ENCODE assay signal across 12 cellular contexts in the genomic region with DNA sequence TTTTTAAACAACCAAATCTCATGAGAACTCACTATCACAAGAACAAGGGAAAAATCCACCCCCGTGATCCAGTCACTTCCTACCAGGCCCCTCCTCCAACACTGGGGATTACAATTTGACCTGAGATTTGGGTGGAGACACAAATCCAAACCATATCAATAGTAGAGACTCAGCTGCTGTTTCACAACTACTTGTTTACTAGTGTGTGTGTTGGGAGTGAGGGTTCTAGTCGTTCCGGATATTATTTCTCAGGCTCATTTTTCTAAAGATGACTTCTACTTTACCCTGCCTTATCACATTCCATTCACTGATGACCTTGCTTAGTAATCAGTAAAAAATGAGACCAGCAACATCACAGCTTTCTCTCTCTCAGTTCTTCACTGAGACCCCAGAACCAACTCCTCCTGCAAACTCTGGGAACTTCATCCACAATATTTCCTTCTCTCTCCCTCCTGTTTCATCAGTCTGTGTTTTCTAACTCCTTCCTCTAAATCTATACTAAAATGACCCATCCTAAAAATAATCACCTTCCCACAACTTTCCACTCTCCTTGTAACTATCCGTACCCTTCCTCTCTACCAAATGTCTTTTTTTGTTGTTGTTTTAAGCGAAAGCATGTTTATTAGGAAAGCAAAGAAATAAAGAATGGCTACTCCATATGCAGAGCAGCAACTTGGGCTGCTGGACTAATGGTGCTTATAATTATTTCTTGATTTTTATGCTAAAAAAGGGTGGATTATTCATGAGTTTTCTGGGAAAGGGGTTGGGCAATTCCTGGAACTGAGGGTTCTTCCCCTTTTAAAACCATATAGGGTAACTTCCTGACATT.
DNase-seq lines count a peak whose midpoint lies in the region; ATAC-seq and TF ChIP-seq lines count a peak whose summit lies in the region.
"Had no signal": no experiment of that assay in that cellular context is flagged by ENCODE, and none has a peak within 500 bp of the region (broad histone marks: within the 10 kb centered on the region; RNA-seq: fewer than 3 reads in every experiment).

No MANE protein-coding gene starts in this region.

- H3K18ac ChIP-seq in mesendoderm (ENCODE audit: low read length): no peak overlapping the region

- no peak overlapping the region for H2BK15ac ChIP-seq in mesendoderm (replicated peaks; ENCODE audit: low read depth)

- no peak overlapping the region for H3K4me2 ChIP-seq in mesendoderm (ENCODE audit: low read length)

- H3K4me1 ChIP-seq in mesendoderm (ENCODE audit: control insufficient read depth, low read depth, low read length) (peaks cover 3% of the 10 kb centered on the region), thyroid gland (peaks cover 0 to 9% of the 10 kb centered on the region in 2 donors)
- H3K4me1 ChIP-seq: BE2C, esophagus squamous epithelium had no signal

- WGBS in mesendoderm (ENCODE audit: extremely low coverage, insufficient coverage, low lambda C conversion rate): 100% methylated on average over 1 of the region's 5 CpGs
- WGBS in thyroid gland, 2 donors: 79 to 84% methylated on average over 5 of the region's 5 CpGs

- TF ChIP-seq CTCF in AG04450 (IDR thresholded peaks at IDR 0.05; ENCODE audit: low read depth, low read length): no peak
- TF ChIP-seq CTCF in thyroid gland (IDR thresholded peaks at IDR 0.05): no peak

- CTCF ChIA-PET in AG04450 (lab: Charles Lee): no interaction called here

- no peaks in the 10 kb centered on the region for H3K36me3 Mint-ChIP-seq in activated CD4-positive, alpha-beta T cell treated with anti-CD3 and anti-CD28 coated beads, Interleukin-2, amount 10 ng/mL, durations not matched to agents 24 days and 14 days (ENCODE audit: low read depth)

- POLR2A ChIA-PET in AG04450 (lab: Yijun Ruan, JAX): interaction anchor here (0.6 kb wide), 1 partner anchor 21 kb away, joined by 3 read pairs; no protein-coding TSS in a partner anchor

- H3K79me2 ChIP-seq in mesendoderm (ENCODE audit: control insufficient read depth, insufficient read depth, low read length): no peaks in the 10 kb centered on the region

- no peak overlapping the region for H3K4me3 Mint-ChIP-seq in activated CD4-positive, alpha-beta T cell treated with anti-CD3 and anti-CD28 coated beads, Interleukin-2, amount 10 ng/mL, durations not matched to agents 24 days and 14 days

- no peak overlapping the region for H4K8ac ChIP-seq in mesendoderm (ENCODE audit: low read depth, low read length)

- H3K4ac ChIP-seq in mesendoderm (ENCODE audit: low read depth, low read length): no peak overlapping the region

- TF ChIP-seq POLR2A in thyroid gland (IDR thresholded peaks at IDR 0.05): no peak

- H2BK120ac ChIP-seq in mesendoderm (ENCODE audit: low read depth, low read length): no peak overlapping the region

- no peak for ATAC-seq in HG03342 (IDR thresholded peaks at IDR 0.05; ENCODE audit: unreplicated experiment)

- H3K9me3 ChIP-seq in AG04450 (ENCODE audit: control insufficient read depth, insufficient read depth, low read length): peaks cover 2% of the 10 kb centered on the region; the same call in 1 of the 2 replicates
- no peaks in the 10 kb centered on the region for H3K9me3 ChIP-seq in thyroid gland
- H3K9me3 ChIP-seq: BE2C, esophagus squamous epithelium had no signal

- DNase-seq in AG04450 (ENCODE audit: low read depth, low spot score) (peak; percentile 54), MV-4-11 (lab: John Stamatoyannopoulos, UW) (peak; percentile 72), dermis blood vessel endothelial cell (peak; percentile 72), mesendoderm (peak; percentile 76), NCI-H1105 treated with DMSO at 0.1 percent for 48 hours (lab: John Stamatoyannopoulos, UW) (no peak), thyroid gland (no peak)
- DNase-seq in activated CD4-positive, alpha-beta T cell treated with anti-CD3 and anti-CD28 coated beads, Interleukin-2, amount 10 ng/mL, durations not matched to agents 24 days and 14 days: no peak
- DNase-seq: activated gamma-delta T cell treated with Interleukin-2 at 50 U/mL for 16 hours, BE2C, esophagus squamous epithelium, NCI-H446 treated with DMSO at 0.1 percent for 48 hours had no signal

- H3K4me3 ChIP-seq in AG04450 (ENCODE audit: low read depth, low read length): no peak overlapping the region
- no peak overlapping the region for H3K4me3 ChIP-seq in mesendoderm (ENCODE audit: low read length)
- no peak overlapping the region for H3K4me3 ChIP-seq in thyroid gland (replicated peaks in 1 of 3)
- H3K4me3 ChIP-seq: esophagus squamous epithelium had no signal

- peaks cover 13% of the 10 kb centered on the region for H3K4me1 Mint-ChIP-seq in activated CD4-positive, alpha-beta T cell treated with anti-CD3 and anti-CD28 coated beads, Interleukin-2, amount 10 ng/mL, durations not matched to agents 24 days and 14 days

- H3K79me1 ChIP-seq in mesendoderm (ENCODE audit: low read length): no peaks in the 10 kb centered on the region

- H3K27me3 Mint-ChIP-seq in activated CD4-positive, alpha-beta T cell treated with anti-CD3 and anti-CD28 coated beads, Interleukin-2, amount 10 ng/mL, durations not matched to agents 24 days and 14 days: peaks cover 17% of the 10 kb centered on the region

- peaks cover 9% of the 10 kb centered on the region for H3K9me3 Mint-ChIP-seq in activated CD4-positive, alpha-beta T cell treated with anti-CD3 and anti-CD28 coated beads, Interleukin-2, amount 10 ng/mL, durations not matched to agents 24 days and 14 days

- no peak overlapping the region for H2AK5ac ChIP-seq in mesendoderm (ENCODE audit: low read length)

- peak overlapping the region; percentile 83 for H3K27ac ChIP-seq in AG04450 (ENCODE audit: low read depth, low read length)
- H3K27ac ChIP-seq in mesendoderm (ENCODE audit: low read depth, low read length): no peak overlapping the region
- H3K27ac ChIP-seq in thyroid gland: peak overlapping the region in 1 of 3 donors; percentile 35

- H3K56ac ChIP-seq in mesendoderm (ENCODE audit: low read length): peak overlapping the region; percentile 38

- no peak overlapping the region for H4K5ac ChIP-seq in mesendoderm (ENCODE audit: low read length)

- no peak overlapping the region for H3K9ac ChIP-seq in mesendoderm (ENCODE audit: low read length)

- no peak overlapping the region for H2BK5ac ChIP-seq in mesendoderm (ENCODE audit: low read length)

- H3K27ac Mint-ChIP-seq in activated CD4-positive, alpha-beta T cell treated with anti-CD3 and anti-CD28 coated beads, Interleukin-2, amount 10 ng/mL, durations not matched to agents 24 days and 14 days: no peak overlapping the region

- H3K36me3 ChIP-seq in mesendoderm (ENCODE audit: control insufficient read depth, insufficient read depth, low read length) (no peaks in the 10 kb centered on the region), thyroid gland (no peaks in the 10 kb centered on the region)
- H3K36me3 ChIP-seq: BE2C, esophagus squamous epithelium had no signal

- intact Hi-C loops in thyroid gland (cut with DNase I): loop anchor here (10.0 kb wide), 1 partner anchor 98 kb away; no protein-coding TSS in a partner anchor
- intact Hi-C loops in activated CD4-positive, alpha-beta T cell treated with anti-CD3 and anti-CD28 coated beads, Interleukin-2, amount 10 ng/mL, durations not matched to agents 24 days and 14 days (cut with micrococcal nuclease): no loop called here

- no peak overlapping the region for H3K23ac ChIP-seq in mesendoderm (ENCODE audit: low read length)

- H3K27me3 ChIP-seq in AG04450 (ENCODE audit: control insufficient read depth, insufficient read depth, low read length) (no peaks in the 10 kb centered on the region), mesendoderm (ENCODE audit: insufficient read depth, low read length, poor library complexity) (no peaks in the 10 kb centered on the region), thyroid gland (no peaks in the 10 kb centered on the region)
- H3K27me3 ChIP-seq: BE2C, esophagus squamous epithelium had no signal

Comparison
In these comparisons a context has a peak if more than half of its experiments do, and no peak if none do; other contexts are left out.
1. DNase-seq: peak in AG04450 (single experiment), MV-4-11 (single experiment), dermis blood vessel endothelial cell (single experiment) and mesendoderm (single experiment); none in NCI-H1105 treated with DMSO at 0.1 percent for 48 hours (single experiment), thyroid gland (0 of 2) and activated CD4-positive, alpha-beta T cell treated with anti-CD3 and anti-CD28 coated beads, Interleukin-2, amount 10 ng/mL, durations not matched to agents 24 days and 14 days (single experiment).